Comparison of ENCODE assay signal across 30 cellular contexts in the genomic region with DNA sequence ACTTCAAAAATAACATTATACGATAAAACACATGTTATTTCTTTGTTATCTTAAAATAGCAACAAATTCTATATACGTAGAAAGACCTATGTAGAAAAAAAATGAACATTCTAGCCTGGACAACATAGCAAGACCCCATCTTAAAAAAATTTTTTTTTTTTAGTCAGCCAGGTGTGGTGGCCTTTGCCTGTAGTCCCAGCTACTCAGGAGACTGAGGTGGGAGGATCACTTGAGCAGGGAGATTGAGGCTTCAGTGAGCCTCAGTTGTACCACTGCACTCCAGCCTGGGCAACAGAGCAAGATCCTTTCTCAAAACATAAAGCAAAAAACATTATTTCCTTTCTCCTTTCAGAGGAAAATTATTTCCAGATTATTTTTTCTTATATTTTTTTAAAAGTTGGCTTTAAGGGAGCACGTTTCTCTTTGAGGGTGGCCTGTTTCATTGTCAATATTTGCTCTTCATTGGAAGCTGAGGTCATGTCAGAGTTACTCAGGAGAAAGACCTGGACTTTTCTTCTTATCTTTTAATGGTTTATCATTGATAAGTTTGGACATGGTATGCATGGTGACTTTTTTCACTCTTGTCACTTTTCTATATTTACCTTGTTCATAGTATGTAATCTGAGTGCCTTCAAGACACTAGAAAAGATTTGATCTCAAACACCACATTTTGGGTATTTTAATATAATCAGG.
"Had no signal": no experiment of that assay in that cellular context is flagged by ENCODE, and none has a peak within 500 bp of the region (broad histone marks: within the 10 kb centered on the region; RNA-seq: fewer than 3 reads in every experiment).

No MANE protein-coding gene starts in this region.

- H3K4me1 ChIP-seq: breast epithelium, SJCRH30 had no signal

- H3K4me3 Mint-ChIP-seq: activated CD4-positive, alpha-beta memory T cell treated with anti-CD3 and anti-CD28 coated beads, Interleukin-2, amount 10 ng/mL, durations not matched to agents 7 days and 5 days; activated CD4-positive, alpha-beta T cell treated with anti-CD3 and anti-CD28 coated beads for 36 hours; activated naive CD4-positive, alpha-beta T cell treated with anti-CD3 and anti-CD28 coated beads, Interleukin-2, amount 10 ng/mL, durations not matched to agents 7 days and 5 days; activated naive CD8-positive, alpha-beta T cell treated with anti-CD3 and anti-CD28 coated beads, Interleukin-2, amount 10 ng/mL, durations not matched to agents 7 days and 5 days had no signal

- H3K36me3 ChIP-seq: adrenal gland, breast epithelium, SJCRH30 had no signal

- H3K4me2 ChIP-seq: SK-N-SH had no signal

- H3K4me3 ChIP-seq: adrenal gland, breast epithelium, SJCRH30 had no signal

- H3K36me3 Mint-ChIP-seq: activated naive CD4-positive, alpha-beta T cell treated with anti-CD3 and anti-CD28 coated beads, Interleukin-2, amount 10 ng/mL, durations not matched to agents 7 days and 5 days had no signal

- H3K9me3 Mint-ChIP-seq: activated CD4-positive, alpha-beta memory T cell treated with anti-CD3 and anti-CD28 coated beads, Interleukin-2, amount 10 ng/mL, durations not matched to agents 7 days and 5 days; activated naive CD4-positive, alpha-beta T cell treated with anti-CD3 and anti-CD28 coated beads, Interleukin-2, amount 10 ng/mL, durations not matched to agents 7 days and 5 days; activated T-helper 2 cell treated with anti-CD3 and anti-CD28 coated beads, Interferon-gamma antibody, Interleukin-2, Interleukin-4, amounts not matched to agents 10 μg/mL and 5 μg/mL and 100 μg/mL, durations not matched to agents 14 hours and 24 hours and 36 hours had no signal

- H3K4me1 Mint-ChIP-seq: activated CD4-positive, alpha-beta memory T cell treated with anti-CD3 and anti-CD28 coated beads, Interleukin-2, amount 10 ng/mL, durations not matched to agents 7 days and 5 days; activated naive CD4-positive, alpha-beta T cell treated with anti-CD3 and anti-CD28 coated beads, Interleukin-2, amount 10 ng/mL, durations not matched to agents 7 days and 5 days; activated naive CD8-positive, alpha-beta T cell treated with anti-CD3 and anti-CD28 coated beads, Interleukin-2, amount 10 ng/mL, durations not matched to agents 7 days and 5 days had no signal

- H3K27ac ChIP-seq: breast epithelium, SJCRH30, VCaP had no signal

- H3K27me3 Mint-ChIP-seq: activated CD4-positive, alpha-beta memory T cell treated with anti-CD3 and anti-CD28 coated beads, Interleukin-2, amount 10 ng/mL, durations not matched to agents 7 days and 5 days; activated naive CD4-positive, alpha-beta T cell treated with anti-CD3 and anti-CD28 coated beads, Interleukin-2, amount 10 ng/mL, durations not matched to agents 7 days and 5 days had no signal

- ATAC-seq: activated CD4-positive, alpha-beta T cell treated with anti-CD3 and anti-CD28 coated beads for 36 hours; Panc1; Right ventricle myocardium inferior had no signal

- H3K27me3 ChIP-seq: adrenal gland, breast epithelium, SJCRH30 had no signal

- DNase-seq: activated CD4-positive, alpha-beta memory T cell treated with anti-CD3 and anti-CD28 coated beads, Interleukin-2, amount 10 ng/mL, durations not matched to agents 7 days and 5 days; activated CD4-positive, alpha-beta T cell treated with anti-CD3 and anti-CD28 coated beads for 36 hours; activated CD4-positive, alpha-beta T cell treated with anti-CD3 and anti-CD28 coated beads, Interleukin-2, amount 50 U/mL, for 1 hour; activated gamma-delta T cell treated with Interleukin-2 at 50 U/mL for 16 hours; activated naive CD4-positive, alpha-beta T cell treated with anti-CD3 and anti-CD28 coated beads, Interleukin-2, amount 10 ng/mL, durations not matched to agents 7 days and 5 days; activated naive CD8-positive, alpha-beta T cell treated with anti-CD3 and anti-CD28 coated beads, Interleukin-2, amount 10 ng/mL, durations not matched to agents 7 days and 5 days; activated T-cell treated with anti-CD3 and anti-CD28 coated beads for 4 hours; activated T-cell treated with anti-CD3 and anti-CD28 coated beads, Interleukin-2, amount 50 U/mL, for 48 hours; adrenal gland; anterior cingulate cortex; central memory CD4-positive, alpha-beta T cell; Karpas-422; MM.1S; NCI-H1105; NCI-H1436; NCI-H187; NCI-H2081; NCI-H2227 treated with DMSO at 0.1 percent for 48 hours; NCI-H510A; NCI-H526 treated with DMSO at 0.1 percent for 48 hours; NCI-H82; RPMI8226; SJCRH30; SK-N-SH; T-helper 1 cell had no signal

- H3K27ac Mint-ChIP-seq: activated CD4-positive, alpha-beta memory T cell treated with anti-CD3 and anti-CD28 coated beads, Interleukin-2, amount 10 ng/mL, durations not matched to agents 7 days and 5 days; activated CD4-positive, alpha-beta T cell treated with anti-CD3 and anti-CD28 coated beads for 36 hours; activated naive CD8-positive, alpha-beta T cell treated with anti-CD3 and anti-CD28 coated beads, Interleukin-2, amount 10 ng/mL, durations not matched to agents 7 days and 5 days; activated T-helper 2 cell treated with anti-CD3 and anti-CD28 coated beads, Interferon-gamma antibody, Interleukin-2, Interleukin-4, amounts not matched to agents 10 μg/mL and 5 μg/mL and 100 μg/mL, durations not matched to agents 14 hours and 24 hours and 36 hours had no signal

- H3K9ac ChIP-seq: SK-N-SH had no signal

- H3K9me3 ChIP-seq: adrenal gland, breast epithelium, SJCRH30, SK-N-SH had no signal
